In the genomic region with DNA sequence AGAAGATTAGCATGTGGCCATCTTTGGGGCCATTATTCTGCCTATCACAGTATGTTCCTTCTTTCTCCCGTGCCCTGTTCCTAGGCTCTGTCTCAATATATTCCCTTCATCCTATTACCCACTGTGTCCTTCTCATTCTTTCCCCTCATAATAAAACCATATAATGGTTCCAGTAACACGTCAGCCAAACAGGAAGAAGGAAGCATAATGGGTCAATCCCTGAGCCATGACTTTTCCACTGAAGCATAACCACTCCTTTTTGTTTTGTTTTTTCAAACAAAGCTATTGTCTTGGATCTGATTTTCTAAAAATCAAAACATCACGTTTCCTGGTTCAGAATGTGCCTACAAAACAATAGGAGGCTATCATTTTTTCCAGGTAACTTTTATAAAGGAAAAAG, we compare ENCODE assay signal across 22 cellular contexts. TPM values are rescaled to one million over a fixed set of nuclear protein-coding genes. Genes with fewer than 3 reads are reported as not detected.
A peak's percentile ranks its signal among the peaks of the same experiment; 100 is the strongest.
DNase-seq lines count a peak whose midpoint lies in the region; ATAC-seq and TF ChIP-seq lines count a peak whose summit lies in the region.
"Had no signal": no experiment of that assay in that cellular context is flagged by ENCODE, and none has a peak within 500 bp of the region (broad histone marks: within the 10 kb centered on the region; RNA-seq: fewer than 3 reads in every experiment).

No MANE protein-coding gene starts in this region.

- H3K9ac ChIP-seq in Karpas-422 (ENCODE audit: low read length) (no peak overlapping the region), skeletal muscle tissue (ENCODE audit: low read depth in 1 of 3, low read length in 3 of 3) (no peak overlapping the region)

- no peak for TF ChIP-seq CTCF in left ventricle myocardium inferior (IDR thresholded peaks at IDR 0.05; ENCODE audit: borderline replicate concordance)

- H3K4me3 ChIP-seq in left ventricle myocardium inferior (no peak overlapping the region), Karpas-422 (ENCODE audit: low read length) (no peak overlapping the region), skeletal muscle tissue (ENCODE audit: low read length in 3 of 3) (no peak overlapping the region)
- H3K4me3 ChIP-seq: MG63, PC-9, SJCRH30 had no signal

- ATAC-seq in left ventricle myocardium superior = no peak
- ATAC-seq in GM19463 (IDR thresholded peaks at IDR 0.05; ENCODE audit: unreplicated experiment) = no peak
- ATAC-seq: CD8-positive, alpha-beta T cell; Right ventricle myocardium inferior; SK-N-SH treated with all-trans-retinoic acid at 6 μM for 48 hours had no signal

- H3K9me2 ChIP-seq in Karpas-422 (replicated peaks; ENCODE audit: insufficient read depth, low read length) = no peaks in the 10 kb centered on the region

- H2AFZ ChIP-seq in Karpas-422 (ENCODE audit: low read length) = no peak overlapping the region
- H2AFZ ChIP-seq: PC-9 had no signal

- H3K27me3 ChIP-seq in left ventricle myocardium inferior (ENCODE audit: low read depth) = no peaks in the 10 kb centered on the region
- no peaks in the 10 kb centered on the region for H3K27me3 ChIP-seq in Karpas-422 (ENCODE audit: low read length)
- H3K27me3 ChIP-seq in skeletal muscle tissue (ENCODE audit: control insufficient read depth in 3 of 3, insufficient read depth in 3 of 3, low read length in 3 of 3) = no peaks in the 10 kb centered on the region
- H3K27me3 ChIP-seq: MG63, SJCRH30 had no signal

- H3K36me3 ChIP-seq in left ventricle myocardium inferior (no peaks in the 10 kb centered on the region), Karpas-422 (ENCODE audit: insufficient read depth, low read length) (no peaks in the 10 kb centered on the region), skeletal muscle tissue (ENCODE audit: control insufficient read depth in 3 of 3, insufficient read depth in 3 of 3, low read length in 3 of 3) (no peaks in the 10 kb centered on the region)
- H3K36me3 ChIP-seq: MG63, SJCRH30 had no signal

- no peaks in the 10 kb centered on the region for H3K79me2 ChIP-seq in Karpas-422 (ENCODE audit: low read length)

- no peak overlapping the region for H3K4me2 ChIP-seq in Karpas-422 (ENCODE audit: low read depth, low read length, poor library complexity, severe bottlenecking)
- H3K4me2 ChIP-seq: PC-9 had no signal

- peaks cover 12% of the 10 kb centered on the region for H3K4me1 ChIP-seq in left ventricle myocardium inferior
- no peaks in the 10 kb centered on the region for H3K4me1 ChIP-seq in Karpas-422 (ENCODE audit: low read length)
- H3K4me1 ChIP-seq in skeletal muscle tissue (ENCODE audit: control insufficient read depth in 3 of 3, insufficient read depth in 3 of 3, low read length in 3 of 3) = peaks cover 0 to 11% (median 0%) of the 10 kb centered on the region in 3 donors
- H3K4me1 ChIP-seq: Caco-2, SJCRH30 had no signal

- no peaks in the 10 kb centered on the region for H4K20me1 ChIP-seq in Karpas-422 (ENCODE audit: insufficient read depth, low read depth, low read length)

- peak overlapping the region; percentile 56 for H3K27ac ChIP-seq in left ventricle myocardium inferior (replicated peaks)
- H3K27ac ChIP-seq in Karpas-422 (ENCODE audit: low read length) = no peak overlapping the region
- H3K27ac ChIP-seq in epithelial cell of prostate = peak overlapping the region; percentile 49
- peak overlapping the region; percentile 46 for H3K27ac ChIP-seq in skeletal muscle tissue (ENCODE audit: low read depth, low read length)
- H3K27ac ChIP-seq: C4-2B, PC-9, SJCRH30 had no signal

- H3K9me3 ChIP-seq in left ventricle myocardium inferior (replicated peaks) (peaks cover 9% of the 10 kb centered on the region), Karpas-422 (ENCODE audit: low read length) (no peaks in the 10 kb centered on the region), skeletal muscle tissue (ENCODE audit: control insufficient read depth in 3 of 3, low read length in 3 of 3) (no peaks in the 10 kb centered on the region)
- H3K9me3 ChIP-seq: Caco-2, MG63, SJCRH30 had no signal

- intact Hi-C loops in left ventricle myocardium inferior (cut with micrococcal nuclease) = no loop called here
- intact Hi-C loops in left ventricle myocardium superior (cut with micrococcal nuclease) = no loop called here

- DNase-seq in left ventricle myocardium inferior (no peak), left ventricle myocardium superior (no peak), Karpas-422 (peak; percentile 20), epithelial cell of prostate (ENCODE audit: low read depth, low spot score) (no peak), iPS-NIHi7 (ENCODE audit: extremely low spot score) (no peak)
- DNase-seq: Caco-2; CD8-positive, alpha-beta T cell; DMS79 treated with DMSO at 0.1 percent for 48 hours; GF-D8; KBM-7; MG63; NCI-H2081; NCI-H2171 treated with DMSO at 0.1 percent for 48 hours; NCI-H524; NCI-H82; PC-9; SJCRH30 had no signal

RNA-seq across cellular contexts. Expression of a gene that starts 21.3 kb away (rescaled TPM):
- 14.6 TPM for total RNA-seq in left ventricle myocardium inferior
- 13.3 TPM for total RNA-seq in left ventricle myocardium superior
- total RNA-seq in Karpas-422 (2014; rRNA removed; shearing (Covaris generic); ENCODE audit: low replicate concordance) = not detected in 2 replicates
- total RNA-seq in skeletal muscle tissue = 7.3 TPM
- total RNA-seq: Caco-2; CD8-positive, alpha-beta T cell; PC-9 had no signal
